ENCODE assay signal across 1 cellular context in the genomic region with DNA sequence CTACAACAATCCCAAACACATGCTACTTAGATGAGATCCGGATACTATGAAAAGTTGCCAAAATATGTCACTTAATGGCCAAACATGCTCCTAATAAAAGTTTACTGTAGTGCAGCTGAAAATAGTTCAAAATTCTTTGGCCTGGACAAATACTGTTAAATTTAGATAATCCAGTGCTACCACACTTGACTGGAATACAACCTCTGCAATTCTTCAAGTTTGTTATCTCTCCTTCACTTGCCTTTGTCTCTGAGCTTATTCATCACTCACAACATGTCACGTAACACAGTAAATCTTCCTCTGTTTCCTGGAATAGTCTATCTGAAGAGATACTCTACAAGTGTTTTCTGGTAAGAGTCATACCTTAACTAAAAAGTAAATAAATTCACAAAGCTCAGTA.
A peak's percentile ranks its signal among the peaks of the same experiment; 100 is the strongest.
TF ChIP-seq lines count a peak whose summit lies in the region.

No MANE protein-coding gene starts in this region.

TF ChIP-seq in K562, 482 proteins besides CTCF, POLR2A, EP300 and RAD21 (continued from another document and continues in another):
- TF ChIP-seq, protein P1, sequence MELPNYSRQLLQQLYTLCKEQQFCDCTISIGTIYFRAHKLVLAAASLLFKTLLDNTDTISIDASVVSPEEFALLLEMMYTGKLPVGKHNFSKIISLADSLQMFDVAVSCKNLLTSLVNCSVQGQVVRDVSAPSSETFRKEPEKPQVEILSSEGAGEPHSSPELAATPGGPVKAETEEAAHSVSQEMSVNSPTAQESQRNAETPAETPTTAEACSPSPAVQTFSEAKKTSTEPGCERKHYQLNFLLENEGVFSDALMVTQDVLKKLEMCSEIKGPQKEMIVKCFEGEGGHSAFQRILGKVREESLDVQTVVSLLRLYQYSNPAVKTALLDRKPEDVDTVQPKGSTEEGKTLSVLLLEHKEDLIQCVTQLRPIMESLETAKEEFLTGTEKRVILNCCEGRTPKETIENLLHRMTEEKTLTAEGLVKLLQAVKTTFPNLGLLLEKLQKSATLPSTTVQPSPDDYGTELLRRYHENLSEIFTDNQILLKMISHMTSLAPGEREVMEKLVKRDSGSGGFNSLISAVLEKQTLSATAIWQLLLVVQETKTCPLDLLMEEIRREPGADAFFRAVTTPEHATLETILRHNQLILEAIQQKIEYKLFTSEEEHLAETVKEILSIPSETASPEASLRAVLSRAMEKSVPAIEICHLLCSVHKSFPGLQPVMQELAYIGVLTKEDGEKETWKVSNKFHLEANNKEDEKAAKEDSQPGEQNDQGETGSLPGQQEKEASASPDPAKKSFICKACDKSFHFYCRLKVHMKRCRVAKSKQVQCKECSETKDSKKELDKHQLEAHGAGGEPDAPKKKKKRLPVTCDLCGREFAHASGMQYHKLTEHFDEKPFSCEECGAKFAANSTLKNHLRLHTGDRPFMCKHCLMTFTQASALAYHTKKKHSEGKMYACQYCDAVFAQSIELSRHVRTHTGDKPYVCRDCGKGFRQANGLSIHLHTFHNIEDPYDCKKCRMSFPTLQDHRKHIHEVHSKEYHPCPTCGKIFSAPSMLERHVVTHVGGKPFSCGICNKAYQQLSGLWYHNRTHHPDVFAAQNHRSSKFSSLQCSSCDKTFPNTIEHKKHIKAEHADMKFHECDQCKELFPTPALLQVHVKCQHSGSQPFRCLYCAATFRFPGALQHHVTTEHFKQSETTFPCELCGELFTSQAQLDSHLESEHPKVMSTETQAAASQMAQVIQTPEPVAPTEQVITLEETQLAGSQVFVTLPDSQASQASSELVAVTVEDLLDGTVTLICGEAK (IDR thresholded peaks at IDR 0.05), result no peak
- TF ChIP-seq, protein P1 (CRISPR knock-in tag; IDR thresholded peaks at IDR 0.05), result no peak
- TF ChIP-seq CBX8 (IDR thresholded peaks at IDR 0.05; ENCODE audit: borderline replicate concordance, extremely low read depth, low read depth, low read length, poor library complexity, severe bottlenecking) (no peak), SMC3 (conservative IDR thresholded peaks at IDR 0.05; ENCODE audit: insufficient read depth, low read depth, low read length) (no peak), TAF1 (IDR thresholded peaks at IDR 0.05; ENCODE audit: control insufficient read depth, extremely low read depth, insufficient read depth, low read length, severe bottlenecking) (no peak), ZNF830 (CRISPR knock-in tag; IDR thresholded peaks at IDR 0.05) (no peak), NR2F6 (CRISPR knock-in tag; IDR thresholded peaks at IDR 0.05) (no peak), PML (IDR thresholded peaks at IDR 0.05; ENCODE audit: low read length) (peak; percentile 29; the same call in 1 of the 2 replicates), RCOR1 (IDR thresholded peaks at IDR 0.05; ENCODE audit: borderline replicate concordance in 1 of 2, low read depth in 2 of 2, low read length in 2 of 2) (peak in 1 of 2 experiments; percentile 95; a peak in 2 of 4 replicates), DNMT1 (IDR thresholded peaks at IDR 0.05) (no peak), ZNF224 (CRISPR knock-in tag; IDR thresholded peaks at IDR 0.05) (no peak), BCL6 (CRISPR knock-in tag; IDR thresholded peaks at IDR 0.05) (no peak), NR2C1 (IDR thresholded peaks at IDR 0.05) (no peak), NR2C1 (tag; IDR thresholded peaks at IDR 0.05) (no peak), ZNF589 (CRISPR knock-in tag; IDR thresholded peaks at IDR 0.05; ENCODE audit: low read depth) (no peak), MTA1 (IDR thresholded peaks at IDR 0.05; ENCODE audit: borderline replicate concordance) (no peak), IRF2 (CRISPR knock-in tag; IDR thresholded peaks at IDR 0.05) (no peak), ZFP1 (CRISPR knock-in tag; IDR thresholded peaks at IDR 0.05) (no peak), ZNF445 (CRISPR knock-in tag; IDR thresholded peaks at IDR 0.05; ENCODE audit: low read depth) (no peak), CXXC5 (CRISPR knock-in tag; IDR thresholded peaks at IDR 0.05) (peak; percentile 50; the same call in 1 of the 2 replicates), PPARD (CRISPR knock-in tag; IDR thresholded peaks at IDR 0.05) (no peak), HLTF (IDR thresholded peaks at IDR 0.05) (no peak), ZNF436 (CRISPR knock-in tag; IDR thresholded peaks at IDR 0.05) (no peak), ESRRB (CRISPR knock-in tag; IDR thresholded peaks at IDR 0.05; ENCODE audit: borderline replicate concordance) (no peak), CREM (IDR thresholded peaks at IDR 0.05; ENCODE audit: low read depth) (0 out of 2 replicates have a peak, but pooled peaks have one; percentile 30), RBM34 (IDR thresholded peaks at IDR 0.05; ENCODE audit: borderline replicate concordance, insufficient read depth, low read length) (no peak), SRSF3 (IDR thresholded peaks at IDR 0.05; ENCODE audit: insufficient read depth, low read length) (no peak), PTTG1 (tag; IDR thresholded peaks at IDR 0.05; ENCODE audit: low read depth) (no peak), SAFB (IDR thresholded peaks at IDR 0.05; ENCODE audit: borderline replicate concordance, low read depth, low read length) (no peak), TBL1XR1 (IDR thresholded peaks at IDR 0.05; ENCODE audit: low read length in 2 of 2) (peak in 1 of 2 experiments; percentile 77; a peak in 2 of 4 replicates), ZNF165 (CRISPR knock-in tag; IDR thresholded peaks at IDR 0.05; ENCODE audit: borderline replicate concordance) (no peak), BMI1 (IDR thresholded peaks at IDR 0.05; ENCODE audit: low read length) (no peak), PHB (CRISPR knock-in tag; IDR thresholded peaks at IDR 0.05) (no peak), ATF7 (IDR thresholded peaks at IDR 0.05) (peak; percentile 44; the same call in 1 of the 2 replicates), SMARCA4 (IDR thresholded peaks at IDR 0.05) (peak; percentile 94), U2AF2 (optimal IDR thresholded peaks at IDR 0.05; ENCODE audit: low read depth, low read length) (no peak), ZNF507 (tag; conservative IDR thresholded peaks at IDR 0.05) (no peak), JUND (IDR thresholded peaks at IDR 0.05; ENCODE audit: borderline replicate concordance, low read depth, low read length) (peak; percentile 81), JUND (tag; IDR thresholded peaks at IDR 0.05; ENCODE audit: borderline replicate concordance, low read depth, low read length) (peak; percentile 75; the same call in 1 of the 3 replicates), ZKSCAN8 (CRISPR knock-in tag; IDR thresholded peaks at IDR 0.05) (no peak), ZNF175 (CRISPR knock-in tag; IDR thresholded peaks at IDR 0.05; ENCODE audit: low read depth) (0 out of 2 replicates have a peak, but pooled peaks have one; percentile 23)
- TF ChIP-seq, protein P2, sequence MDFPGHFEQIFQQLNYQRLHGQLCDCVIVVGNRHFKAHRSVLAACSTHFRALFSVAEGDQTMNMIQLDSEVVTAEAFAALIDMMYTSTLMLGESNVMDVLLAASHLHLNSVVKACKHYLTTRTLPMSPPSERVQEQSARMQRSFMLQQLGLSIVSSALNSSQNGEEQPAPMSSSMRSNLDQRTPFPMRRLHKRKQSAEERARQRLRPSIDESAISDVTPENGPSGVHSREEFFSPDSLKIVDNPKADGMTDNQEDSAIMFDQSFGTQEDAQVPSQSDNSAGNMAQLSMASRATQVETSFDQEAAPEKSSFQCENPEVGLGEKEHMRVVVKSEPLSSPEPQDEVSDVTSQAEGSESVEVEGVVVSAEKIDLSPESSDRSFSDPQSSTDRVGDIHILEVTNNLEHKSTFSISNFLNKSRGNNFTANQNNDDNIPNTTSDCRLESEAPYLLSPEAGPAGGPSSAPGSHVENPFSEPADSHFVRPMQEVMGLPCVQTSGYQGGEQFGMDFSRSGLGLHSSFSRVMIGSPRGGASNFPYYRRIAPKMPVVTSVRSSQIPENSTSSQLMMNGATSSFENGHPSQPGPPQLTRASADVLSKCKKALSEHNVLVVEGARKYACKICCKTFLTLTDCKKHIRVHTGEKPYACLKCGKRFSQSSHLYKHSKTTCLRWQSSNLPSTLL (IDR thresholded peaks at IDR 0.05), result no peak
- TF ChIP-seq, protein P3, sequence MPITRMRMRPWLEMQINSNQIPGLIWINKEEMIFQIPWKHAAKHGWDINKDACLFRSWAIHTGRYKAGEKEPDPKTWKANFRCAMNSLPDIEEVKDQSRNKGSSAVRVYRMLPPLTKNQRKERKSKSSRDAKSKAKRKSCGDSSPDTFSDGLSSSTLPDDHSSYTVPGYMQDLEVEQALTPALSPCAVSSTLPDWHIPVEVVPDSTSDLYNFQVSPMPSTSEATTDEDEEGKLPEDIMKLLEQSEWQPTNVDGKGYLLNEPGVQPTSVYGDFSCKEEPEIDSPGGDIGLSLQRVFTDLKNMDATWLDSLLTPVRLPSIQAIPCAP (CRISPR knock-in tag; IDR thresholded peaks at IDR 0.05; ENCODE audit: borderline replicate concordance), result no peak
- TF ChIP-seq, protein P4, sequence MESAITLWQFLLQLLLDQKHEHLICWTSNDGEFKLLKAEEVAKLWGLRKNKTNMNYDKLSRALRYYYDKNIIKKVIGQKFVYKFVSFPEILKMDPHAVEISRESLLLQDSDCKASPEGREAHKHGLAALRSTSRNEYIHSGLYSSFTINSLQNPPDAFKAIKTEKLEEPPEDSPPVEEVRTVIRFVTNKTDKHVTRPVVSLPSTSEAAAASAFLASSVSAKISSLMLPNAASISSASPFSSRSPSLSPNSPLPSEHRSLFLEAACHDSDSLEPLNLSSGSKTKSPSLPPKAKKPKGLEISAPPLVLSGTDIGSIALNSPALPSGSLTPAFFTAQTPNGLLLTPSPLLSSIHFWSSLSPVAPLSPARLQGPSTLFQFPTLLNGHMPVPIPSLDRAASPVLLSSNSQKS (CRISPR knock-in tag; IDR thresholded peaks at IDR 0.05), result no peak
- TF ChIP-seq, protein P5, sequence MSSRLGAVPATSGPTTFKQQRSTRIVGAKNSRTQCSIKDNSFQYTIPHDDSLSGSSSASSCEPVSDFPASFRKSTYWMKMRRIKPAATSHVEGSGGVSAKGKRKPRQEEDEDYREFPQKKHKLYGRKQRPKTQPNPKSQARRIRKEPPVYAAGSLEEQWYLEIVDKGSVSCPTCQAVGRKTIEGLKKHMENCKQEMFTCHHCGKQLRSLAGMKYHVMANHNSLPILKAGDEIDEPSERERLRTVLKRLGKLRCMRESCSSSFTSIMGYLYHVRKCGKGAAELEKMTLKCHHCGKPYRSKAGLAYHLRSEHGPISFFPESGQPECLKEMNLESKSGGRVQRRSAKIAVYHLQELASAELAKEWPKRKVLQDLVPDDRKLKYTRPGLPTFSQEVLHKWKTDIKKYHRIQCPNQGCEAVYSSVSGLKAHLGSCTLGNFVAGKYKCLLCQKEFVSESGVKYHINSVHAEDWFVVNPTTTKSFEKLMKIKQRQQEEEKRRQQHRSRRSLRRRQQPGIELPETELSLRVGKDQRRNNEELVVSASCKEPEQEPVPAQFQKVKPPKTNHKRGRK (tag; IDR thresholded peaks at IDR 0.05), result no peak
- TF ChIP-seq, protein P6, sequence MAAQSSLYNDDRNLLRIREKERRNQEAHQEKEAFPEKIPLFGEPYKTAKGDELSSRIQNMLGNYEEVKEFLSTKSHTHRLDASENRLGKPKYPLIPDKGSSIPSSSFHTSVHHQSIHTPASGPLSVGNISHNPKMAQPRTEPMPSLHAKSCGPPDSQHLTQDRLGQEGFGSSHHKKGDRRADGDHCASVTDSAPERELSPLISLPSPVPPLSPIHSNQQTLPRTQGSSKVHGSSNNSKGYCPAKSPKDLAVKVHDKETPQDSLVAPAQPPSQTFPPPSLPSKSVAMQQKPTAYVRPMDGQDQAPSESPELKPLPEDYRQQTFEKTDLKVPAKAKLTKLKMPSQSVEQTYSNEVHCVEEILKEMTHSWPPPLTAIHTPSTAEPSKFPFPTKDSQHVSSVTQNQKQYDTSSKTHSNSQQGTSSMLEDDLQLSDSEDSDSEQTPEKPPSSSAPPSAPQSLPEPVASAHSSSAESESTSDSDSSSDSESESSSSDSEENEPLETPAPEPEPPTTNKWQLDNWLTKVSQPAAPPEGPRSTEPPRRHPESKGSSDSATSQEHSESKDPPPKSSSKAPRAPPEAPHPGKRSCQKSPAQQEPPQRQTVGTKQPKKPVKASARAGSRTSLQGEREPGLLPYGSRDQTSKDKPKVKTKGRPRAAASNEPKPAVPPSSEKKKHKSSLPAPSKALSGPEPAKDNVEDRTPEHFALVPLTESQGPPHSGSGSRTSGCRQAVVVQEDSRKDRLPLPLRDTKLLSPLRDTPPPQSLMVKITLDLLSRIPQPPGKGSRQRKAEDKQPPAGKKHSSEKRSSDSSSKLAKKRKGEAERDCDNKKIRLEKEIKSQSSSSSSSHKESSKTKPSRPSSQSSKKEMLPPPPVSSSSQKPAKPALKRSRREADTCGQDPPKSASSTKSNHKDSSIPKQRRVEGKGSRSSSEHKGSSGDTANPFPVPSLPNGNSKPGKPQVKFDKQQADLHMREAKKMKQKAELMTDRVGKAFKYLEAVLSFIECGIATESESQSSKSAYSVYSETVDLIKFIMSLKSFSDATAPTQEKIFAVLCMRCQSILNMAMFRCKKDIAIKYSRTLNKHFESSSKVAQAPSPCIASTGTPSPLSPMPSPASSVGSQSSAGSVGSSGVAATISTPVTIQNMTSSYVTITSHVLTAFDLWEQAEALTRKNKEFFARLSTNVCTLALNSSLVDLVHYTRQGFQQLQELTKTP (IDR thresholded peaks at IDR 0.05; ENCODE audit: low read depth in 1 of 2, partially characterized antibody in 2 of 2), result no peak
